ENCODE assay signal across 26 cellular contexts in genomic region chr16:80875616-80876015, GRCh38.
DNase-seq lines count a peak whose midpoint lies in the region; ATAC-seq, FAIRE-seq and TF ChIP-seq lines count a peak whose summit lies in the region.
"Had no signal": no experiment of that assay in that cellular context is flagged by ENCODE, and none has a peak within 500 bp of the region (broad histone marks: within the 10 kb centered on the region; RNA-seq: fewer than 3 reads in every experiment).

No MANE protein-coding gene starts in this region.

- no TSS peak for BruUV-seq in HepG2 (replicated peaks; lab: Mats Ljungman, UMichigan)

- TF ChIP-seq POLR2A in right lobe of liver (IDR thresholded peaks at IDR 0.05) (no peak), HepG2 (IDR thresholded peaks at IDR 0.05; ENCODE audit: insufficient read depth in 1 of 2, low read depth in 2 of 2, low read length in 2 of 2) (no peak), testis (IDR thresholded peaks at IDR 0.05) (no peak), upper lobe of left lung (IDR thresholded peaks at IDR 0.05) (no peak), GM12891 (IDR thresholded peaks at IDR 0.05; ENCODE audit: low read depth, low read length) (no peak), vagina (IDR thresholded peaks at IDR 0.05) (no peak)

- H3K9me3 ChIP-seq in right lobe of liver (no peaks in the 10 kb centered on the region), HepG2 (ENCODE audit: low read length) (no peaks in the 10 kb centered on the region), RWPE2 (ENCODE audit: severe bottlenecking) (no peaks in the 10 kb centered on the region), testis (no peaks in the 10 kb centered on the region), upper lobe of left lung (no peaks in the 10 kb centered on the region), vagina (no peaks in the 10 kb centered on the region)
- H3K9me3 ChIP-seq: A549, MG63, uterus had no signal

- 7% methylated on average over 5 of the region's 5 CpGs for WGBS in right lobe of liver (ENCODE audit: insufficient coverage, low coverage, low lambda C conversion rate, missing lambda C conversion rate)
- WGBS in HepG2 (ENCODE audit: low lambda C conversion rate), result 4% methylated on average over 5 of the region's 5 CpGs
- 12 to 20% methylated on average over 5 of the region's 5 CpGs for WGBS in testis, 2 donors
- WGBS in upper lobe of left lung, 2 donors, result 20 to 24% methylated on average over 5 of the region's 5 CpGs

- in situ Hi-C loops in HepG2 (cut with HindIII; ENCODE audit: extremely low pct_ligation_motif_present, low pct_unique_long_range_greater_than_20kb), result no loop called here

- peak; percentile 24 to 58 (median 36) for ATAC-seq in right lobe of liver
- no peak for ATAC-seq in HepG2
- peak; percentile 44; the same call in 1 of the 3 replicates for ATAC-seq in RWPE2 (ENCODE audit: low read depth)
- ATAC-seq in upper lobe of left lung (ENCODE audit: low FRiP score in 2 of 2), result no peak
- ATAC-seq: activated CD8-positive, alpha-beta T cell treated with anti-CD3 and anti-CD28 coated beads for 36 hours; stimulated activated naive CD8-positive, alpha-beta T cell treated with anti-CD3 and anti-CD28 coated beads, Interleukin-15, amount 100 ng/mL, for 72 hours had no signal

- TF ChIP-seq CTCF in right lobe of liver (IDR thresholded peaks at IDR 0.05), result no peak
- TF ChIP-seq CTCF in HepG2 (CRISPR knock-in tag; IDR thresholded peaks at IDR 0.05), result no peak
- no peak for TF ChIP-seq CTCF in RWPE2 (IDR thresholded peaks at IDR 0.05; ENCODE audit: poor library complexity, severe bottlenecking)
- TF ChIP-seq CTCF in fibroblast of pulmonary artery (IDR thresholded peaks at IDR 0.05; ENCODE audit: low read length, missing control alignments), result no peak
- no peak for TF ChIP-seq CTCF in testis (IDR thresholded peaks at IDR 0.05)
- TF ChIP-seq CTCF in upper lobe of left lung (IDR thresholded peaks at IDR 0.05), result no peak
- TF ChIP-seq CTCF in vagina (IDR thresholded peaks at IDR 0.05), result no peak

- H3K4me3 ChIP-seq in right lobe of liver (no peak overlapping the region), HepG2 (replicated peaks in 1 of 3; ENCODE audit: insufficient read depth in 1 of 3, low read depth in 2 of 3, low read length in 3 of 3) (no peak overlapping the region), RWPE2 (ENCODE audit: severe bottlenecking) (no peak overlapping the region), fibroblast of pulmonary artery (replicated peaks; ENCODE audit: low read depth, low read length) (no peak overlapping the region), testis (no peak overlapping the region), upper lobe of left lung (no peak overlapping the region), vagina (no peak overlapping the region)
- H3K4me3 ChIP-seq: A549, MG63, uterus had no signal

- H4K20me1 ChIP-seq in HepG2 (ENCODE audit: insufficient read depth, low read length), result no peaks in the 10 kb centered on the region

- H3K27ac ChIP-seq in right lobe of liver, result no peak overlapping the region
- no peak overlapping the region for H3K27ac ChIP-seq in HepG2 (ENCODE audit: extremely low read length, insufficient read depth, low read length)
- no peak overlapping the region for H3K27ac ChIP-seq in RWPE2 (ENCODE audit: poor library complexity, severe bottlenecking)
- H3K27ac ChIP-seq in testis, result peak overlapping the region in 1 of 2 donors; percentile 10
- H3K27ac ChIP-seq in upper lobe of left lung, result no peak overlapping the region
- no peak overlapping the region for H3K27ac ChIP-seq in vagina
- H3K27ac ChIP-seq: A549, uterus had no signal

- H3K36me3 ChIP-seq in right lobe of liver (no peaks in the 10 kb centered on the region), HepG2 (replicated peaks in 1 of 2; ENCODE audit: control insufficient read depth in 1 of 2, insufficient read depth in 2 of 2, low read length in 2 of 2) (no peaks in the 10 kb centered on the region), RWPE2 (ENCODE audit: low read depth) (no peaks in the 10 kb centered on the region), testis (ENCODE audit: low read depth, missing control alignments) (no peaks in the 10 kb centered on the region), upper lobe of left lung (no peaks in the 10 kb centered on the region), vagina (no peaks in the 10 kb centered on the region)
- H3K36me3 ChIP-seq: MG63, uterus had no signal

- intact Hi-C loops in right lobe of liver (cut with DNase I) (no loop called here), HepG2 (cut with micrococcal nuclease; ENCODE audit: unreplicated experiment) (no loop called here), testis (cut with DNase I; ENCODE audit: low total_unique reads) (no loop called here), vagina (cut with DNase I) (no loop called here)

- TF ChIP-seq RAD21 in HepG2 (CRISPR knock-in tag; IDR thresholded peaks at IDR 0.05), result no peak

- CTCF ChIA-PET in HepG2 (lab: Yijun Ruan, JAX; ENCODE audit: low intra/inter-chr PET ratio, low total read pairs), result no interaction called here

- H3K79me2 ChIP-seq in HepG2 (ENCODE audit: insufficient read depth, low read length), result no peaks in the 10 kb centered on the region

- H3K9ac ChIP-seq in HepG2 (ENCODE audit: insufficient read depth, low read depth, low read length), result no peak overlapping the region

- DNase-seq in right lobe of liver (no peak), HepG2 (ENCODE audit: low spot score) (no peak), RWPE2 (ENCODE audit: low spot score) (no peak), fibroblast of pulmonary artery (ENCODE audit: low read depth) (peak; percentile 10), testis (peak; percentile 43), upper lobe of left lung (no peak), GM12891 (ENCODE audit: insufficient read length, low spot score) (no peak), vagina (ENCODE audit: extremely low spot score in 2 of 2) (no peak)
- DNase-seq: activated CD4-positive, alpha-beta T cell treated with anti-CD3 and anti-CD28 coated beads for 1 hour; activated CD8-positive, alpha-beta T cell treated with anti-CD3 and anti-CD28 coated beads for 36 hours; activated naive CD4-positive, alpha-beta T cell treated with anti-CD3 and anti-CD28 coated beads, Interleukin-2, amount 50 U/mL, for 16 hours; CD4-positive, alpha-beta memory T cell; glutamatergic neuron; MG63; NCI-H1105 treated with DMSO at 0.1 percent for 48 hours; NCI-H1930; NCI-H510A treated with DMSO at 0.1 percent for 48 hours; posterior cingulate gyrus; right cardiac atrium; stimulated activated CD4-positive, alpha-beta T cell treated with anti-CD3 and anti-CD28 coated beads, Interleukin-2, amount 100 ng/mL, for 48 hours; stimulated activated naive CD8-positive, alpha-beta T cell treated with anti-CD3 and anti-CD28 coated beads, Interleukin-15, amount 100 ng/mL, for 72 hours; T-helper 2 cell; uterus had no signal

- FAIRE-seq in HepG2 (lab: Jason Lieb, UNC), result no peak
- FAIRE-seq in GM12891 (lab: Jason Lieb, UNC), result no peak
- FAIRE-seq: A549, bronchial epithelial cell, islet of Langerhans had no signal

- TF ChIP-seq EP300 in HepG2 (IDR thresholded peaks at IDR 0.05; ENCODE audit: low read depth in 2 of 2, low read length in 2 of 2) (no peak), HepG2 (CRISPR knock-in tag; IDR thresholded peaks at IDR 0.05; ENCODE audit: borderline replicate concordance) (no peak), upper lobe of left lung (IDR thresholded peaks at IDR 0.05) (no peak)

- POLR2A ChIA-PET in HepG2 (lab: Yijun Ruan, JAX), result no interaction called here

- H3K4me1 ChIP-seq in right lobe of liver (no peaks in the 10 kb centered on the region), HepG2 (ENCODE audit: insufficient read depth, low read length) (no peaks in the 10 kb centered on the region), RWPE2 (ENCODE audit: insufficient read depth, poor library complexity, severe bottlenecking) (no peaks in the 10 kb centered on the region), testis (peaks cover 10% of the 10 kb centered on the region), upper lobe of left lung (no peaks in the 10 kb centered on the region), vagina (no peaks in the 10 kb centered on the region)
- H3K4me1 ChIP-seq: A549, uterus had no signal

- H3K27me3 ChIP-seq in right lobe of liver (no peaks in the 10 kb centered on the region), HepG2 (ENCODE audit: control insufficient read depth in 1 of 2, insufficient read depth in 2 of 2, low read length in 2 of 2) (no peaks in the 10 kb centered on the region), RWPE2 (ENCODE audit: insufficient read depth, poor library complexity, severe bottlenecking) (peaks cover 19% of the 10 kb centered on the region), testis (no peaks in the 10 kb centered on the region), upper lobe of left lung (no peaks in the 10 kb centered on the region), vagina (no peaks in the 10 kb centered on the region)
- H3K27me3 ChIP-seq: MG63, uterus had no signal

- H3K4me2 ChIP-seq in HepG2 (ENCODE audit: low read depth, low read length), result no peak overlapping the region
- H3K4me2 ChIP-seq: A549 had no signal

- H2AFZ ChIP-seq in HepG2 (ENCODE audit: low read length), result no peak overlapping the region

TF ChIP-seq in HepG2, 621 proteins besides CTCF, POLR2A, EP300 and RAD21 (continues in another document):
- no peak for TF ChIP-seq HNF1B (CRISPR knock-in tag; IDR thresholded peaks at IDR 0.05)

TF ChIP-seq in GM12891, 5 proteins besides CTCF, POLR2A, EP300 and RAD21:
- TF ChIP-seq POLR2AphosphoS5 (IDR thresholded peaks at IDR 0.05; ENCODE audit: low read depth, low read length) (no peak), SPI1 (IDR thresholded peaks at IDR 0.05; ENCODE audit: low read depth, low read length) (no peak), TAF1 (IDR thresholded peaks at IDR 0.05; ENCODE audit: low read depth, low read length) (no peak), PAX5 (IDR thresholded peaks at IDR 0.05; ENCODE audit: insufficient read depth, low read length, severe bottlenecking) (no peak), POU2F2 (IDR thresholded peaks at IDR 0.05; ENCODE audit: low read depth, low read length) (no peak)

Comparison
In these comparisons a context has a peak if more than half of its experiments do, and no peak if none do; other contexts are left out.
1. ATAC-seq: peak in right lobe of liver (4 of 4) and RWPE2 (single experiment); none in HepG2 (single experiment) and upper lobe of left lung (0 of 2).
2. DNase-seq: peak in fibroblast of pulmonary artery (single experiment) and testis (single experiment); none in right lobe of liver (0 of 3), HepG2 (single experiment), RWPE2 (single experiment), upper lobe of left lung (0 of 2), GM12891 (single experiment) and vagina (0 of 2).